Comparison of ENCODE assay signal across 27 cellular contexts in the genomic region with DNA sequence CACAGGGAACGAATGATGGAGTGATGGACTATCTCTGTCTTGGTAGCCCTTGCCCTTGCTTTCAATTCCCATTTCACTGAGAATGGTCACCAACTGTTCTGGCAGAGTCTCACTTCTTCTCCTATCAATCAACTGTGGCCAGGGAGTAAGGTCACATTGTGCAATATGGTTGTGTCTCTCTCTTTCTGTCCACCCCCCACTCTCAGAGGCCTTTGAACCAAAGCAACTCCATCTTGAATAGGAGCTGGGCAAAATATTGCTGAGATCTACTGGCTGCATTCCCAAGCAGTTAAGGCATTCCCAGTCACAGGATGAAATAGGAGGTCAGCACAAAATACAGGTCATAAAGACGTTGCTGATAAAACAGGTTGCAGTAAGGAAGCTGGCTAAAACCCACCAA. TPM values are rescaled to one million over a fixed set of nuclear protein-coding genes. Genes with fewer than 3 reads are reported as not detected.
"Had no signal": no experiment of that assay in that cellular context is flagged by ENCODE, and none has a peak within 500 bp of the region (broad histone marks: within the 10 kb centered on the region; RNA-seq: fewer than 3 reads in every experiment).

No MANE protein-coding gene starts in this region.

- H3K4me1 Mint-ChIP-seq: IgD-negative memory B cell had no signal

- H3K4me3 Mint-ChIP-seq: IgD-negative memory B cell had no signal

- H3K27me3 Mint-ChIP-seq: IgD-negative memory B cell had no signal

- DNase-seq: KBM-7, NCI-H1092, NCI-H1105 treated with DMSO at 0.1 percent for 48 hours, NCI-H1417 treated with DMSO at 0.1 percent for 48 hours, NCI-H146, NCI-H1694 treated with DMSO at 0.1 percent for 48 hours, NCI-H1930, NCI-H2081, NCI-H2107, NCI-H226, NCI-H446, NCI-H510A, NCI-H524 treated with DMSO at 0.1 percent for 48 hours, NCI-H69, NCI-H774, OCI-M1, PC-9, Peyer's patch, Right ventricle myocardium superior, RPMI8226, SIG-M5 had no signal

- H3K36me3 ChIP-seq: Peyer's patch, SJSA1 had no signal

- H3K27ac ChIP-seq: PC-9, Peyer's patch, SJSA1, SK-N-MC had no signal

- H3K27me3 ChIP-seq: Peyer's patch, SJSA1 had no signal

- H3K9me3 ChIP-seq: Peyer's patch, SJSA1 had no signal

- H3K4me3 ChIP-seq: PC-9, Peyer's patch, SJSA1, SK-N-MC had no signal

- H3K36me3 Mint-ChIP-seq: IgD-negative memory B cell had no signal

- H3K4me1 ChIP-seq: Peyer's patch, SJSA1 had no signal

- H3K4me2 ChIP-seq: PC-9 had no signal

- H3K27ac Mint-ChIP-seq: IgD-negative memory B cell had no signal

- H2AFZ ChIP-seq: PC-9 had no signal

RNA-seq across cellular contexts. Expression of a gene that starts 36.7 kb away (rescaled TPM):
- total RNA-seq: HT1080, LHCN-M2, MCF 10A, PC-9, Peyer's patch, SJSA1 had no signal
- polyA plus RNA-seq: IgD-negative memory B cell had no signal
